Comparison of ENCODE assay signal across 1 cellular context in genomic region chr16:12804395-12804794, GRCh38.
TF ChIP-seq lines count a peak whose summit lies in the region.

No MANE protein-coding gene starts in this region.

TF ChIP-seq in H1, 55 proteins besides CTCF, POLR2A, EP300 and RAD21:
- TF ChIP-seq PHF8 (conservative IDR thresholded peaks at IDR 0.05; ENCODE audit: low read depth, low read length) (no peak), GABPA (IDR thresholded peaks at IDR 0.05; ENCODE audit: borderline replicate concordance, insufficient read depth, low read length) (no peak), TBP (IDR thresholded peaks at IDR 0.05; ENCODE audit: low read depth, low read length) (no peak), BRCA1 (IDR thresholded peaks at IDR 0.05; ENCODE audit: low read depth, low read length) (no peak)
